ENCODE assay signal across 1 cellular context in genomic region chr6:27136077-27136644, GRCh38.
TF ChIP-seq lines count a peak whose summit lies in the region.

No MANE protein-coding gene starts in this region.

TF ChIP-seq in K562, 482 proteins besides CTCF, POLR2A, EP300 and RAD21 (continued from another document and continues in another):
- TF ChIP-seq ZFP91 (CRISPR knock-in tag; IDR thresholded peaks at IDR 0.05) (no peak), GMEB1 (CRISPR knock-in tag; IDR thresholded peaks at IDR 0.05) (peak; percentile 76), LCOR (CRISPR knock-in tag; IDR thresholded peaks at IDR 0.05) (no peak; the same call in 1 of the 2 replicates), FOXA3 (CRISPR knock-in tag; conservative IDR thresholded peaks at IDR 0.05 in 1 of 2, IDR thresholded peaks at IDR 0.05 in 1 of 2) (peak in 1 of 2 experiments; percentile 25; a peak in 1 of 4 replicates), SMARCA5 (IDR thresholded peaks at IDR 0.05) (no peak), ARID2 (IDR thresholded peaks at IDR 0.05) (no peak), MXI1 (IDR thresholded peaks at IDR 0.05; ENCODE audit: low read depth, low read length) (peak; percentile 85), CTCFL (IDR thresholded peaks at IDR 0.05; ENCODE audit: borderline replicate concordance, insufficient read depth, low read depth, low read length, poor library complexity, severe bottlenecking) (no peak), YBX1 (IDR thresholded peaks at IDR 0.05) (no peak), CUX1 (CRISPR knock-in tag; IDR thresholded peaks at IDR 0.05) (peak; percentile 98), ZMIZ1 (IDR thresholded peaks at IDR 0.05; ENCODE audit: low read depth in 2 of 2, low read length in 2 of 2) (no peak), CREB3 (tag; conservative IDR thresholded peaks at IDR 0.05; ENCODE audit: low read depth) (peak; percentile 98), RCOR1 (IDR thresholded peaks at IDR 0.05; ENCODE audit: borderline replicate concordance in 1 of 2, low read depth in 2 of 2, low read length in 2 of 2) (no peak), BCL6 (CRISPR knock-in tag; IDR thresholded peaks at IDR 0.05) (peak; percentile 87), JUN (IDR thresholded peaks at IDR 0.05; ENCODE audit: borderline replicate concordance, low read depth, low read length) (no peak), JUN (CRISPR knock-in tag; IDR thresholded peaks at IDR 0.05; ENCODE audit: borderline replicate concordance) (no peak), CTBP1 (IDR thresholded peaks at IDR 0.05; ENCODE audit: borderline replicate concordance) (no peak), ILF3 (IDR thresholded peaks at IDR 0.05; ENCODE audit: borderline replicate concordance) (0 out of 2 replicates have a peak, but pooled peaks have one; percentile 28), ZNF184 (CRISPR knock-in tag; IDR thresholded peaks at IDR 0.05) (no peak), LEF1 (IDR thresholded peaks at IDR 0.05) (no peak), HNRNPK (IDR thresholded peaks at IDR 0.05; ENCODE audit: low read depth, low read length, poor library complexity, severe bottlenecking) (no peak), KLF13 (tag; IDR thresholded peaks at IDR 0.05; ENCODE audit: borderline replicate concordance, low read depth) (peak; percentile 87), NFIX (CRISPR knock-in tag; IDR thresholded peaks at IDR 0.05; ENCODE audit: low read depth) (peak; percentile 49; the same call in 1 of the 2 replicates), SIN3B (IDR thresholded peaks at IDR 0.05; ENCODE audit: low read depth) (no peak), NFIC (IDR thresholded peaks at IDR 0.05) (no peak), ZNF436 (CRISPR knock-in tag; IDR thresholded peaks at IDR 0.05) (0 out of 2 replicates have a peak, but pooled peaks have one; percentile 35), TBP (optimal IDR thresholded peaks at IDR 0.05; ENCODE audit: low read depth, low read length) (no peak), CXXC5 (CRISPR knock-in tag; IDR thresholded peaks at IDR 0.05) (peak; percentile 94), ZC3H4 (CRISPR knock-in tag; IDR thresholded peaks at IDR 0.05; ENCODE audit: borderline replicate concordance) (no peak), MTA1 (IDR thresholded peaks at IDR 0.05; ENCODE audit: borderline replicate concordance) (peak; percentile 56; the same call in 1 of the 2 replicates), PHB (CRISPR knock-in tag; IDR thresholded peaks at IDR 0.05) (peak; percentile 84; the same call in 1 of the 2 replicates), EGR1 (conservative IDR thresholded peaks at IDR 0.05) (no peak), ARID4B (CRISPR knock-in tag; IDR thresholded peaks at IDR 0.05) (no peak), CREM (IDR thresholded peaks at IDR 0.05; ENCODE audit: low read depth) (no peak), FIP1L1 (IDR thresholded peaks at IDR 0.05; ENCODE audit: low read depth, low read length, poor library complexity, severe bottlenecking) (no peak), PHTF2 (CRISPR knock-in tag; IDR thresholded peaks at IDR 0.05) (0 out of 2 replicates have a peak, but pooled peaks have one; percentile 70), SMARCC2 (IDR thresholded peaks at IDR 0.05; ENCODE audit: low read depth) (no peak), MBD2 (IDR thresholded peaks at IDR 0.05; ENCODE audit: borderline replicate concordance, low read depth) (0 out of 2 replicates have a peak, but pooled peaks have one; percentile 25), NR1H2 (CRISPR knock-in tag; IDR thresholded peaks at IDR 0.05) (no peak), E2F6 (IDR thresholded peaks at IDR 0.05; ENCODE audit: borderline replicate concordance in 1 of 2, extremely low read depth in 1 of 2, insufficient read depth in 1 of 2, insufficient read length in 1 of 2, low read depth in 1 of 2, low read length in 1 of 2, poor library complexity in 1 of 2, severe bottlenecking in 1 of 2) (no peak), RBBP5 (IDR thresholded peaks at IDR 0.05; ENCODE audit: borderline replicate concordance, insufficient read depth, low read length, poor library complexity, severe bottlenecking) (no peak), ZNF121 (CRISPR knock-in tag; conservative IDR thresholded peaks at IDR 0.05) (no peak), NFYB (IDR thresholded peaks at IDR 0.05; ENCODE audit: extremely low read depth, insufficient read length) (no peak)
